9 cellular contexts compared by ENCODE assay signal in genomic region chr5:145976431-145977155, GRCh38. TPM values are rescaled to one million over a fixed set of nuclear protein-coding genes. Genes with fewer than 3 reads are reported as not detected.
DNase-seq lines count a peak whose midpoint lies in the region; ATAC-seq and TF ChIP-seq lines count a peak whose summit lies in the region.
"Had no signal": no experiment of that assay in that cellular context is flagged by ENCODE, and none has a peak within 500 bp of the region (broad histone marks: within the 10 kb centered on the region; RNA-seq: fewer than 3 reads in every experiment).

No MANE protein-coding gene starts in this region.

- no peak for TF ChIP-seq CTCF in Panc1 (IDR thresholded peaks at IDR 0.05)
- TF ChIP-seq CTCF in vagina (IDR thresholded peaks at IDR 0.05): no peak

- H3K4me3 ChIP-seq in Panc1 (ENCODE audit: low read depth in 2 of 2, low read length in 2 of 2) (no peak overlapping the region), mesodermal cell (ENCODE audit: extremely low read depth, insufficient read depth, low read length, poor library complexity, severe bottlenecking) (no peak overlapping the region), vagina (no peak overlapping the region)

- DNase-seq in Panc1 (ENCODE audit: low read depth, low spot score) (no peak), head of caudate nucleus (no peak), vagina (ENCODE audit: extremely low spot score in 2 of 2) (no peak), NCI-H2081 (lab: John Stamatoyannopoulos, UW) (no peak)
- no peak for DNase-seq in activated T-cell treated with anti-CD3 and anti-CD28 coated beads, Interleukin-2, amount 50 U/mL, for 48 hours

- peak; percentile 58 for ATAC-seq in GM19023 (IDR thresholded peaks at IDR 0.05; ENCODE audit: unreplicated experiment)
- peak; percentile 91 for ATAC-seq in HG02938 (IDR thresholded peaks at IDR 0.05; ENCODE audit: unreplicated experiment)
- no peak for ATAC-seq in Panc1

- peaks cover 48% of the 10 kb centered on the region for H3K4me1 ChIP-seq in Panc1 (ENCODE audit: control insufficient read depth, insufficient read depth, low read length)
- peaks cover 36% of the 10 kb centered on the region for H3K4me1 ChIP-seq in mesodermal cell (ENCODE audit: control insufficient read depth, insufficient read depth, low read length, poor library complexity, severe bottlenecking)
- H3K4me1 ChIP-seq in vagina: peaks cover 15% of the 10 kb centered on the region

- no peaks in the 10 kb centered on the region for H3K9me3 ChIP-seq in Panc1 (ENCODE audit: control insufficient read depth, insufficient read depth, low read depth, low read length)
- H3K9me3 ChIP-seq in mesodermal cell (ENCODE audit: control insufficient read depth, low read length): peaks cover 3% of the 10 kb centered on the region
- no peaks in the 10 kb centered on the region for H3K9me3 ChIP-seq in vagina

- no peak for TF ChIP-seq POLR2A in vagina (IDR thresholded peaks at IDR 0.05)

- BruUV-seq in Panc1 (replicated peaks; lab: Mats Ljungman, UMichigan): no TSS peak

- POLR2A ChIA-PET in Panc1 (lab: Charles Lee): no interaction called here

- intact Hi-C loops in Panc1 (cut with micrococcal nuclease; ENCODE audit: unreplicated experiment): no loop called here
- intact Hi-C loops in head of caudate nucleus (cut with DNase I): no loop called here
- intact Hi-C loops in vagina (cut with DNase I): no loop called here

- WGBS in mesodermal cell (ENCODE audit: insufficient coverage in 2 of 2), 2 experiments: 83 to 100% methylated on average over 2 of the region's 7 CpGs

- CTCF ChIA-PET in Panc1 (lab: Charles Lee): no interaction called here

- H3K27me3 ChIP-seq in Panc1 (ENCODE audit: control insufficient read depth, insufficient read depth, low read length): no peaks in the 10 kb centered on the region
- no peaks in the 10 kb centered on the region for H3K27me3 ChIP-seq in vagina

- in situ Hi-C loops in Panc1 (cut with HindIII; ENCODE audit: low pct_unique_long_range_greater_than_20kb, low sequenced_read_pairs): no loop called here

- H3K27ac ChIP-seq in Panc1 (ENCODE audit: low read length) (peak overlapping the region; percentile 57), mesodermal cell (ENCODE audit: low read depth, low read length, severe bottlenecking) (peak overlapping the region; percentile 66), vagina (no peak overlapping the region)

- H3K36me3 ChIP-seq in Panc1 (ENCODE audit: control insufficient read depth, insufficient read depth, low read length) (peaks cover 2% of the 10 kb centered on the region; the same call in 1 of the 2 replicates), mesodermal cell (ENCODE audit: control insufficient read depth, insufficient read depth, low read length) (no peaks in the 10 kb centered on the region), vagina (no peaks in the 10 kb centered on the region)

RNA-seq across cellular contexts. Expression of gene SH3RF2, which starts 40.2 kb away (rescaled TPM):
- total RNA-seq in Panc1 (2021; ENCODE audit: unreplicated experiment) (23.1 TPM), vagina (48.4 TPM)
- polyA plus RNA-seq in Panc1 (2012; ENCODE audit: insufficient read length): 11.3 TPM
- polyA plus RNA-seq in mesodermal cell (2013, experiment 1 of 2): 5.5 TPM
- polyA plus RNA-seq in mesodermal cell (2013, experiment 2 of 2): 9.5 TPM
- total RNA-seq: lung microvascular endothelial cell had no signal
